23 cellular contexts compared by ENCODE assay signal in the genomic region with DNA sequence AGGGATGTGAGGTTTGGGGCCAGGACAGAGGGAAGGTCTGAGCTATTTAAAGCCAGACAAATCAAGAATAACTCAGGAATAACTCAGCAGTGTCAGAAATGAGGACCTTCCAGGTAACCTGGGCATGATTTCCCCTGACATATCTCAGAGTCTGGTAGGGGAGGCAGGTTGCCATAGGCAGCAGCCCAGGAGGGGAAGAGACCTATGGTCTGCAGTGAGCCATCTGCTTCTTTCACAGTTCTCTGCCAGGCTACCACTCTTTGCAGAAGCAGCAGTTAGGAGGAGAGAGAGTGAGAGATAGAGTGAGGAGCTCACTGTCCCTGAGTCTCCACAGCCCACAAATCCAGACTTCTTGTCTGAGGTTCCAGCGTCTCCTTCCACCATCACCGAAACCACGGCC. TPM values are rescaled to one million over a fixed set of nuclear protein-coding genes. Genes with fewer than 3 reads are reported as not detected.
DNase-seq lines count a peak whose midpoint lies in the region; ATAC-seq, FAIRE-seq and TF ChIP-seq lines count a peak whose summit lies in the region.
"Had no signal": no experiment of that assay in that cellular context is flagged by ENCODE, and none has a peak within 500 bp of the region (broad histone marks: within the 10 kb centered on the region; RNA-seq: fewer than 3 reads in every experiment).

No MANE protein-coding gene starts in this region.

- intact Hi-C loops in right cardiac atrium (cut with DNase I) = no loop called here

- H4K20me1 ChIP-seq in keratinocyte (ENCODE audit: control insufficient read depth, extremely low read depth, insufficient read depth, low read length) = no peaks in the 10 kb centered on the region

- no peak overlapping the region for H3K9ac ChIP-seq in keratinocyte (ENCODE audit: control insufficient read depth, extremely low read depth, insufficient read depth, low read length)
- H3K9ac ChIP-seq: parathyroid adenoma had no signal

- H3K79me2 ChIP-seq in keratinocyte (ENCODE audit: control insufficient read depth, insufficient read depth, low read length) = no peaks in the 10 kb centered on the region
- H3K79me2 ChIP-seq: parathyroid adenoma had no signal

- H3K4me3 ChIP-seq in keratinocyte (ENCODE audit: control insufficient read depth in 2 of 3, extremely low read depth in 1 of 3, insufficient read depth in 2 of 3, low read depth in 1 of 3, low read length in 3 of 3) (no peak overlapping the region), right cardiac atrium (ENCODE audit: low read length) (no peak overlapping the region)
- H3K4me3 ChIP-seq: body of pancreas, coronary artery had no signal

- in situ Hi-C loops in G401 (cut with HindIII; ENCODE audit: low sequenced_read_pairs) = no loop called here

- FAIRE-seq in keratinocyte (lab: Jason Lieb, UNC) = peak; percentile 43
- FAIRE-seq: endothelial cell of umbilical vein, frontal cortex, H54 had no signal

- H3K9me1 ChIP-seq in keratinocyte (ENCODE audit: control insufficient read depth, extremely low read depth, insufficient read depth, low read length) = peaks cover 4% of the 10 kb centered on the region

- H3K4me1 ChIP-seq in keratinocyte (ENCODE audit: control insufficient read depth, extremely low read depth, insufficient read depth, low read length) (peaks cover 74% of the 10 kb centered on the region), right cardiac atrium (ENCODE audit: control insufficient read depth, insufficient read depth, low read length) (peaks cover 11% of the 10 kb centered on the region)

- H2AFZ ChIP-seq in keratinocyte (ENCODE audit: control insufficient read depth, low read length) = no peak overlapping the region

- no peaks in the 10 kb centered on the region for H3K36me3 ChIP-seq in keratinocyte (ENCODE audit: control insufficient read depth in 2 of 2, extremely low read depth in 1 of 2, insufficient read depth in 2 of 2, low read length in 2 of 2)

- H3K27me3 ChIP-seq in keratinocyte (ENCODE audit: control insufficient read depth, extremely low read depth, insufficient read depth, low read length) = no peaks in the 10 kb centered on the region
- H3K27me3 ChIP-seq in right cardiac atrium (ENCODE audit: control insufficient read depth, insufficient read depth) = no peaks in the 10 kb centered on the region
- H3K27me3 ChIP-seq: body of pancreas had no signal

- no peak for TF ChIP-seq CTCF in keratinocyte (optimal IDR thresholded peaks at IDR 0.05 in 1 of 3, IDR thresholded peaks at IDR 0.05 in 1 of 3, conservative IDR thresholded peaks at IDR 0.05 in 1 of 3; ENCODE audit: extremely low read depth in 1 of 3, insufficient read depth in 2 of 3, low read length in 3 of 3)

- dilution Hi-C loops in keratinocyte (cut with MboI; ENCODE audit: extremely low pct_ligation_motif_present, low sequenced_read_pairs) = no loop called here

- peak; percentile 23 for ATAC-seq in HG03432 (IDR thresholded peaks at IDR 0.05; ENCODE audit: unreplicated experiment)
- ATAC-seq in HG03280 (IDR thresholded peaks at IDR 0.05; ENCODE audit: unreplicated experiment) = no peak
- no peak for ATAC-seq in HG03196 (IDR thresholded peaks at IDR 0.05; ENCODE audit: unreplicated experiment)
- ATAC-seq in right cardiac atrium = no peak
- ATAC-seq: body of pancreas had no signal

- H3K9me3 ChIP-seq in keratinocyte (ENCODE audit: control insufficient read depth, low read depth, low read length) (no peaks in the 10 kb centered on the region), right cardiac atrium (ENCODE audit: control insufficient read depth, low read length) (no peaks in the 10 kb centered on the region)
- H3K9me3 ChIP-seq: body of pancreas had no signal

- H3K27ac ChIP-seq in keratinocyte (ENCODE audit: control insufficient read depth, insufficient read depth, low read length) (peak overlapping the region; percentile 32), right cardiac atrium (ENCODE audit: low read length) (no peak overlapping the region)
- H3K27ac ChIP-seq: coronary artery had no signal

- H3K4me2 ChIP-seq in keratinocyte (ENCODE audit: control insufficient read depth, extremely low read depth, insufficient read depth, low read depth, low read length) = peak overlapping the region; percentile 25

- peak; percentile 87 for DNase-seq in G401 (ENCODE audit: low spot score)
- peak; percentile 78 for DNase-seq in RPMI8226
- no peak for DNase-seq in keratinocyte (ENCODE audit: low read depth, low spot score)
- no peak for DNase-seq in right cardiac atrium
- no peak for DNase-seq in DMS153 treated with DMSO at 0.1 percent for 48 hours (lab: John Stamatoyannopoulos, UW; ENCODE audit: unreplicated experiment)
- DNase-seq: naive B cell, NCI-H1048, NCI-H2107, NCI-H526 treated with DMSO at 0.1 percent for 48 hours, T-helper 9 cell had no signal

- WGBS in right cardiac atrium = 72% methylated on average over 3 of the region's 3 CpGs

RNA-seq across cellular contexts. Expression of a gene that starts 6.3 kb away (rescaled TPM):
- total RNA-seq in G401 (2014; rRNA removed; shearing (Covaris generic)) = not detected in 2 replicates
- polyA plus RNA-seq in keratinocyte = 0.48 to 1.5 TPM (median 0.56 TPM) in 3 replicates
- 0.19 TPM for polyA plus RNA-seq in keratinocyte (2011; ENCODE audit: low read depth)
- polyA plus RNA-seq in keratinocyte (2011; cell fraction: cytosol; rRNA removed) = 0.72 and 1.5 TPM in 2 replicates
- polyA plus RNA-seq in keratinocyte (2011; cell fraction: nucleus; rRNA removed) = 0.14 and 0.53 TPM in 2 replicates
- 0.44 and 0.52 TPM in 2 replicates for polyA plus RNA-seq in keratinocyte (2012; ENCODE audit: low replicate concordance)
- 0.99 to 2.5 TPM (median 1.0 TPM) in 3 replicates for polyA minus RNA-seq in keratinocyte
- polyA minus RNA-seq in keratinocyte (2011; cell fraction: cytosol; rRNA and poly(A)+ RNA removed) = not detected
- polyA minus RNA-seq in keratinocyte (2011; cell fraction: nucleus; rRNA and poly(A)+ RNA removed) = not detected in 2 replicates
- total RNA-seq in right cardiac atrium = under 1 TPM in 2 of 4 donors, not detected in 2; 0.19 to 0.23 TPM
- 0.07 TPM for polyA plus RNA-seq in right cardiac atrium
- total RNA-seq: activated CD8-positive, alpha-beta T cell treated with anti-CD3 and anti-CD28 coated beads, Interleukin-2, amount 10 ng/mL, durations not matched to agents 7 days and 5 days; body of pancreas; endothelial cell of umbilical vein; frontal cortex; kidney epithelial cell; mammary epithelial cell; SK-MEL-5 had no signal
- polyA plus RNA-seq: endothelial cell of umbilical vein, mammary epithelial cell had no signal

RNA-seq across cellular contexts. Expression of a gene that starts 31.2 kb away (rescaled TPM):
- not detected in 2 replicates for total RNA-seq in G401 (2014; rRNA removed; shearing (Covaris generic))
- 0.82 to 3.0 TPM (median 2.3 TPM) in 3 replicates for polyA plus RNA-seq in keratinocyte
- 2.4 TPM for polyA plus RNA-seq in keratinocyte (2011; ENCODE audit: low read depth)
- polyA plus RNA-seq in keratinocyte (2011; cell fraction: cytosol; rRNA removed) = 1.1 and 2.6 TPM in 2 replicates
- polyA plus RNA-seq in keratinocyte (2011; cell fraction: nucleus; rRNA removed) = 0.83 and 0.87 TPM in 2 replicates
- polyA plus RNA-seq in keratinocyte (2012; ENCODE audit: low replicate concordance) = 3.2 and 4.1 TPM in 2 replicates
- polyA minus RNA-seq in keratinocyte = 0.42 TPM in 1 of 3 replicates, not detected in the others
- polyA minus RNA-seq in keratinocyte (2011; cell fraction: cytosol; rRNA and poly(A)+ RNA removed) = not detected
- polyA minus RNA-seq in keratinocyte (2011; cell fraction: nucleus; rRNA and poly(A)+ RNA removed) = 0.39 TPM in 1 of 2 replicates, not detected in the other
- 1 to 10 TPM; 3.4 to 5.6 (median 3.9) TPM for total RNA-seq in right cardiac atrium
- 9.4 TPM for polyA plus RNA-seq in right cardiac atrium
- total RNA-seq: body of pancreas had no signal

RNA-seq across cellular contexts. Expression of a gene that starts 42.1 kb away (rescaled TPM):
- not detected in 2 replicates for total RNA-seq in G401 (2014; rRNA removed; shearing (Covaris generic))
- not detected in 3 replicates for polyA plus RNA-seq in keratinocyte
- polyA plus RNA-seq in keratinocyte (2011; ENCODE audit: low read depth) = not detected
- not detected in 2 replicates for polyA plus RNA-seq in keratinocyte (2011; cell fraction: cytosol; rRNA removed)
- polyA plus RNA-seq in keratinocyte (2011; cell fraction: nucleus; rRNA removed) = not detected in 2 replicates
- polyA plus RNA-seq in keratinocyte (2012; ENCODE audit: low replicate concordance) = not detected in 2 replicates
- not detected in 3 replicates for polyA minus RNA-seq in keratinocyte
- polyA minus RNA-seq in keratinocyte (2011; cell fraction: cytosol; rRNA and poly(A)+ RNA removed) = not detected
- not detected in 2 replicates for polyA minus RNA-seq in keratinocyte (2011; cell fraction: nucleus; rRNA and poly(A)+ RNA removed)
- total RNA-seq in right cardiac atrium = 1 to 10 TPM; 1.7 to 4.5 (median 2.3) TPM
- 0.52 TPM for polyA plus RNA-seq in right cardiac atrium
- total RNA-seq: endothelial cell of umbilical vein, frontal cortex, mammary epithelial cell, SK-MEL-5 had no signal
- polyA plus RNA-seq: endothelial cell of umbilical vein, mammary epithelial cell had no signal

RNA-seq across cellular contexts. Expression of a gene that starts 56.5 kb away (rescaled TPM):
- total RNA-seq in G401 (2014; rRNA removed; shearing (Covaris generic)) = 27.1 and 49.8 TPM in 2 replicates
- polyA plus RNA-seq in keratinocyte (678 to 787 TPM (median 709 TPM) in 3 replicates), right cardiac atrium (186 TPM)
- 1,035 TPM for polyA plus RNA-seq in keratinocyte (2011; ENCODE audit: low read depth)
- 759 and 902 TPM in 2 replicates for polyA plus RNA-seq in keratinocyte (2011; cell fraction: cytosol; rRNA removed)
- polyA plus RNA-seq in keratinocyte (2011; cell fraction: nucleus; rRNA removed) = 491 and 579 TPM in 2 replicates
- 585 and 747 TPM in 2 replicates for polyA plus RNA-seq in keratinocyte (2012; ENCODE audit: low replicate concordance)
- 343 to 569 TPM (median 417 TPM) in 3 replicates for polyA minus RNA-seq in keratinocyte
- 337 TPM for polyA minus RNA-seq in keratinocyte (2011; cell fraction: cytosol; rRNA and poly(A)+ RNA removed)
- polyA minus RNA-seq in keratinocyte (2011; cell fraction: nucleus; rRNA and poly(A)+ RNA removed) = 126 and 127 TPM in 2 replicates
- 100 to 1,000 TPM; 117 to 253 (median 162) TPM for total RNA-seq in right cardiac atrium

Comparison
In these comparisons a context has a peak if more than half of its experiments do, and no peak if none do; other contexts are left out.
1. DNase-seq: peak in G401 (single experiment) and RPMI8226 (single experiment); none in keratinocyte (single experiment), right cardiac atrium (0 of 3) and DMS153 treated with DMSO at 0.1 percent for 48 hours (single experiment).